Comparison of ENCODE assay signal across 1 cellular context in genomic region chr2:10269711-10270610, GRCh38.
TF ChIP-seq lines count a peak whose summit lies in the region.

No MANE protein-coding gene starts in this region.

TF ChIP-seq in WTC11, 78 proteins besides CTCF, POLR2A, EP300 and RAD21 (continued from another document):
- TF ChIP-seq HMGXB4 (CRISPR knock-in tag; IDR thresholded peaks at IDR 0.05) (no peak), ZNF232 (CRISPR knock-in tag; IDR thresholded peaks at IDR 0.05) (no peak), ELF4 (CRISPR knock-in tag; IDR thresholded peaks at IDR 0.05; ENCODE audit: low read depth) (no peak)
TF ChIP-seq in WTC11: peak in this region for 0.
